In the genomic region with DNA sequence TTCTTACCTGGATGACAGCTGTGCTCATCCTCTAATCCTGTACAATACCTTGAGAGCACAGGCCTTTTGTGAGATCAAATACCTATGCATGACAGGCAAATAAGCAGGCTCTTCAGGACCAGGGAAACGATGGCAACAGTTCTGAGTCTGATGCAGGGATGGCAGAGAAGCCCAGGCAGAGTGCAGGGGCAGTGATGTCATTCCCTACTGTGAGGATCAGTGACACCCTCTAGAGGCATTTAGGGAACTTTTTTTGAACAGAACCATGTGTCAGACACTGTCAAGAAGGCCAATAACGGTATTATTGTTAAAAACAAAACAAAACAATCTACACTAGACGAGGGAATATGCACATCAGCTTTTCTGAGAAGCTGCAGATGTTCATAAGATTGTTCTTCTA, we compare ENCODE assay signal across 8 cellular contexts.
DNase-seq lines count a peak whose midpoint lies in the region; ATAC-seq, FAIRE-seq and TF ChIP-seq lines count a peak whose summit lies in the region.

No MANE protein-coding gene starts in this region.

- no peak for TF ChIP-seq CTCF in CD8-positive, alpha-beta T cell (IDR thresholded peaks at IDR 0.05)

- no peaks in the 10 kb centered on the region for H3K4me1 Mint-ChIP-seq in CD8-positive, alpha-beta T cell (ENCODE audit: low read depth)

- CTCF ChIA-PET in CD8-positive, alpha-beta T cell (lab: Charles Lee) = interaction anchor here (1.0 kb wide), 1 partner anchor 10 kb away, joined by 3 read pairs; no protein-coding TSS in a partner anchor

- DNase-seq in EH (ENCODE audit: low read depth) (peak; percentile 49), HTR-8/SVneo (ENCODE audit: insufficient read length, low spot score) (peak; percentile 31), T47D (ENCODE audit: low read depth in 1 of 2, low spot score in 1 of 2) (peak; percentile 74 to 79), lung microvascular endothelial cell (ENCODE audit: low read depth in 2 of 2) (peak; percentile 7 to 71)
- no peak for DNase-seq in activated naive CD4-positive, alpha-beta T cell treated with Interleukin-2 at 50 U/mL for 16 hours
- no peak for DNase-seq in stimulated activated CD4-positive, alpha-beta T cell treated with anti-CD3 and anti-CD28 coated beads, Interleukin-4, amount 100 ng/mL, for 4 hours
- no peak for DNase-seq in CD8-positive, alpha-beta T cell

- H3K9me3 Mint-ChIP-seq in CD8-positive, alpha-beta T cell = no peaks in the 10 kb centered on the region

- H3K27ac Mint-ChIP-seq in CD8-positive, alpha-beta T cell = no peak overlapping the region

- H3K27me3 Mint-ChIP-seq in CD8-positive, alpha-beta T cell (ENCODE audit: low read depth) = no peaks in the 10 kb centered on the region

- H3K9me3 ChIP-seq in CD8-positive, alpha-beta T cell (ENCODE audit: low read length) = no peaks in the 10 kb centered on the region

- FAIRE-seq in HTR-8/SVneo (lab: Jason Lieb, UNC) = no peak

- intact Hi-C loops in CD8-positive, alpha-beta T cell (cut with DNase I, micrococcal nuclease) = no loop called here

- H3K27ac ChIP-seq in CD8-positive, alpha-beta T cell (ENCODE audit: low read depth, low read length) = no peak overlapping the region

- H3K36me3 Mint-ChIP-seq in CD8-positive, alpha-beta T cell = no peaks in the 10 kb centered on the region

- no peak overlapping the region for H3K4me3 Mint-ChIP-seq in CD8-positive, alpha-beta T cell

- no peak overlapping the region for H3K4me3 ChIP-seq in CD8-positive, alpha-beta T cell (ENCODE audit: low read depth, low read length)

- H3K4me1 ChIP-seq in CD8-positive, alpha-beta T cell (ENCODE audit: insufficient read depth, low read length) = no peaks in the 10 kb centered on the region

- in situ Hi-C loops in T47D (cut with HindIII; ENCODE audit: low pct_unique_long_range_greater_than_20kb, low sequenced_read_pairs) = no loop called here

- POLR2A ChIA-PET in CD8-positive, alpha-beta T cell (lab: Charles Lee) = no interaction called here

- no peaks in the 10 kb centered on the region for H3K27me3 ChIP-seq in CD8-positive, alpha-beta T cell (ENCODE audit: insufficient read depth, low read length)

- ATAC-seq in HG03342 (IDR thresholded peaks at IDR 0.05; ENCODE audit: unreplicated experiment) = no peak
- no peak for ATAC-seq in CD8-positive, alpha-beta T cell

- H3K36me3 ChIP-seq in CD8-positive, alpha-beta T cell (ENCODE audit: insufficient read depth, low read length) = no peaks in the 10 kb centered on the region

Comparison
In these comparisons a context has a peak if more than half of its experiments do, and no peak if none do; other contexts are left out.
1. DNase-seq: peak in EH (single experiment), HTR-8/SVneo (single experiment), T47D (2 of 2) and lung microvascular endothelial cell (2 of 2); none in activated naive CD4-positive, alpha-beta T cell treated with Interleukin-2 at 50 U/mL for 16 hours (single experiment), stimulated activated CD4-positive, alpha-beta T cell treated with anti-CD3 and anti-CD28 coated beads, Interleukin-4, amount 100 ng/mL, for 4 hours (0 of 2) and CD8-positive, alpha-beta T cell (0 of 7).